ENCODE assay signal across 1 cellular context in genomic region chr1:214496126-214496525, GRCh38.
TF ChIP-seq lines count a peak whose summit lies in the region.

No MANE protein-coding gene starts in this region.

TF ChIP-seq in IMR-90, 13 proteins besides CTCF, POLR2A, EP300 and RAD21 (continued from another document):
- TF ChIP-seq FOS (IDR thresholded peaks at IDR 0.05; ENCODE audit: low read depth, low read length) (no peak), MAZ (IDR thresholded peaks at IDR 0.05; ENCODE audit: borderline replicate concordance, low read depth, low read length) (no peak), CEBPB (IDR thresholded peaks at IDR 0.05; ENCODE audit: low read depth, low read length) (no peak), BHLHE40 (IDR thresholded peaks at IDR 0.05; ENCODE audit: low read depth, low read length) (no peak), MXI1 (IDR thresholded peaks at IDR 0.05; ENCODE audit: borderline replicate concordance, low read depth, low read length) (no peak), NFE2L2 (IDR thresholded peaks at IDR 0.05; ENCODE audit: low read depth, low read length) (no peak), RFX5 (IDR thresholded peaks at IDR 0.05; ENCODE audit: low read depth, low read length) (no peak)
TF ChIP-seq in IMR-90: peak in this region for 0.
